19 cellular contexts compared by ENCODE assay signal in the genomic region with DNA sequence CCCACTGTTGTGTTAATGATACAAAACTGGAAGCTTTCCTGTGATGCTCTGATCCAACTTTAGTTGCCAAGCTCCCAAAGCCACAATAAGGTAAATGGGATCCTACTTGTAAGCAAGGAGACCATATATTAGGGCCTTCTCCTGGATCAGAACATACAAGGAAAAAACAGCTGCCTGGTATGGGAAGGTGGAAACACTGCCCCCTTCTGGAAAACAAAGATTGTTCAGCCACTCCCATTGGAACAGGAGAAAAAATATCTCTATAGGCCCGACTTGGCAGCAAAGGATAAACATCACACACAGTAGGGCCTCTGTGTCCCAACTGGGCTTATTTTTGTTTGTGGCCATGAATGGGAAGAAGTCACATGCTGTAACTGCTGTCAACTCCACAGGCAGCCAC.
DNase-seq lines count a peak whose midpoint lies in the region; ATAC-seq, FAIRE-seq and TF ChIP-seq lines count a peak whose summit lies in the region.
"Had no signal": no experiment of that assay in that cellular context is flagged by ENCODE, and none has a peak within 500 bp of the region (broad histone marks: within the 10 kb centered on the region; RNA-seq: fewer than 3 reads in every experiment).

No MANE protein-coding gene starts in this region.

- intact Hi-C loops in right lobe of liver (cut with DNase I) (no loop called here), HepG2 (cut with micrococcal nuclease; ENCODE audit: unreplicated experiment) (no loop called here)

- no peak for TF ChIP-seq POLR2A in right lobe of liver (IDR thresholded peaks at IDR 0.05)
- no peak for TF ChIP-seq POLR2A in HepG2 (IDR thresholded peaks at IDR 0.05; ENCODE audit: insufficient read depth in 1 of 2, low read depth in 2 of 2, low read length in 2 of 2)
- no peak for TF ChIP-seq POLR2A in erythroblast (IDR thresholded peaks at IDR 0.05; ENCODE audit: low read length)

- H3K27ac ChIP-seq in right lobe of liver (no peak overlapping the region), HepG2 (ENCODE audit: extremely low read length, insufficient read depth, low read length) (no peak overlapping the region)
- H3K27ac ChIP-seq: dorsolateral prefrontal cortex, left lung had no signal

- H3K4me1 ChIP-seq in right lobe of liver (no peaks in the 10 kb centered on the region), HepG2 (ENCODE audit: insufficient read depth, low read length) (no peaks in the 10 kb centered on the region), NT2/D1 (ENCODE audit: insufficient read depth, insufficient read length) (no peaks in the 10 kb centered on the region)
- H3K4me1 ChIP-seq: left lung had no signal

- H3K9me3 ChIP-seq in right lobe of liver: no peaks in the 10 kb centered on the region
- peaks cover 29% of the 10 kb centered on the region for H3K9me3 ChIP-seq in HepG2 (ENCODE audit: low read length)
- H3K9me3 ChIP-seq in NT2/D1 (ENCODE audit: insufficient read depth, low read length): no peaks in the 10 kb centered on the region
- H3K9me3 ChIP-seq: left lung had no signal

- H2AFZ ChIP-seq in HepG2 (ENCODE audit: low read length): no peak overlapping the region

- BruUV-seq in HepG2 (replicated peaks; lab: Mats Ljungman, UMichigan): no TSS peak

- in situ Hi-C loops in HepG2 (cut with HindIII; ENCODE audit: extremely low pct_ligation_motif_present, low pct_unique_long_range_greater_than_20kb): no loop called here

- H3K9ac ChIP-seq in HepG2 (ENCODE audit: insufficient read depth, low read depth, low read length) (no peak overlapping the region), NT2/D1 (ENCODE audit: insufficient read length, low read depth) (no peak overlapping the region)

- no peaks in the 10 kb centered on the region for H3K79me2 ChIP-seq in HepG2 (ENCODE audit: insufficient read depth, low read length)

- 10% methylated on average over 1 of the region's 1 CpG for WGBS in right lobe of liver (ENCODE audit: insufficient coverage, low coverage, low lambda C conversion rate, missing lambda C conversion rate)
- WGBS in HepG2 (ENCODE audit: low lambda C conversion rate): no CpG with 5 or more reads among the region's 1 CpG

- no peak overlapping the region for H3K4me3 ChIP-seq in right lobe of liver
- no peak overlapping the region for H3K4me3 ChIP-seq in HepG2 (replicated peaks in 1 of 3; ENCODE audit: insufficient read depth in 1 of 3, low read depth in 2 of 3, low read length in 3 of 3)
- no peak overlapping the region for H3K4me3 ChIP-seq in NT2/D1 (ENCODE audit: insufficient read length, low read depth)
- H3K4me3 ChIP-seq: dorsolateral prefrontal cortex, left lung had no signal

- POLR2A ChIA-PET in HepG2 (lab: Yijun Ruan, JAX): no interaction called here

- H4K20me1 ChIP-seq in HepG2 (ENCODE audit: insufficient read depth, low read length): no peaks in the 10 kb centered on the region

- H3K36me3 ChIP-seq in right lobe of liver (no peaks in the 10 kb centered on the region), HepG2 (replicated peaks in 1 of 2; ENCODE audit: control insufficient read depth in 1 of 2, insufficient read depth in 2 of 2, low read length in 2 of 2) (no peaks in the 10 kb centered on the region), NT2/D1 (ENCODE audit: insufficient read depth, insufficient read length, low read length) (no peaks in the 10 kb centered on the region)
- H3K36me3 ChIP-seq: left lung had no signal

- CTCF ChIA-PET in HepG2 (lab: Yijun Ruan, JAX; ENCODE audit: low intra/inter-chr PET ratio, low total read pairs): no interaction called here

- FAIRE-seq in HepG2 (lab: Jason Lieb, UNC): no peak
- FAIRE-seq: GM12891 had no signal

- no peak for ATAC-seq in right lobe of liver
- no peak for ATAC-seq in HepG2
- ATAC-seq in HG03097 (IDR thresholded peaks at IDR 0.05; ENCODE audit: low FRiP score, unreplicated experiment): no peak
- ATAC-seq: left lung; natural killer cell treated with Interleukin-12 subunit alpha and Interleukin-12 subunit beta and Interleukin-15 and Interleukin-18, amount 100 ng/mL, for 72 hours; Right ventricle myocardium inferior had no signal

- H3K4me2 ChIP-seq in HepG2 (ENCODE audit: low read depth, low read length): no peak overlapping the region

- DNase-seq in right lobe of liver: no peak
- no peak for DNase-seq in HepG2 (ENCODE audit: low spot score)
- peak; percentile 28 for DNase-seq in NT2/D1 (ENCODE audit: low read depth, low spot score)
- DNase-seq in erythroblast (lab: John Stamatoyannopoulos, UW): peak; percentile 0 to 5
- DNase-seq in superior temporal gyrus (ENCODE audit: extremely low spot score): no peak
- DNase-seq in NCI-H69 (lab: John Stamatoyannopoulos, UW): no peak
- no peak for DNase-seq in COLO668 (lab: John Stamatoyannopoulos, UW; ENCODE audit: unreplicated experiment)
- DNase-seq: activated CD4-positive, alpha-beta T cell treated with anti-CD3 and anti-CD28 coated beads for 4 hours; activated naive CD4-positive, alpha-beta T cell treated with anti-CD3 and anti-CD28 coated beads, Interleukin-2, amount 50 U/mL, for 16 hours; dorsolateral prefrontal cortex; hippocampal formation; Kasumi-1; left lung; NCI-H2029; NCI-H774 had no signal

- TF ChIP-seq RAD21 in HepG2 (CRISPR knock-in tag; IDR thresholded peaks at IDR 0.05): no peak

- H3K27me3 ChIP-seq in right lobe of liver (no peaks in the 10 kb centered on the region), HepG2 (ENCODE audit: control insufficient read depth in 1 of 2, insufficient read depth in 2 of 2, low read length in 2 of 2) (no peaks in the 10 kb centered on the region), NT2/D1 (ENCODE audit: insufficient read depth, insufficient read length) (no peaks in the 10 kb centered on the region)
- H3K27me3 ChIP-seq: left lung had no signal

- TF ChIP-seq EP300 in HepG2 (IDR thresholded peaks at IDR 0.05; ENCODE audit: low read depth in 2 of 2, low read length in 2 of 2) (no peak), HepG2 (CRISPR knock-in tag; IDR thresholded peaks at IDR 0.05; ENCODE audit: borderline replicate concordance) (no peak)

- peak in 3 of 4 donors; percentile 22 to 41 (median 23) for TF ChIP-seq CTCF in right lobe of liver (IDR thresholded peaks at IDR 0.05)
- TF ChIP-seq CTCF in HepG2 (CRISPR knock-in tag; IDR thresholded peaks at IDR 0.05): no peak

TF ChIP-seq in HepG2, 621 proteins besides CTCF, POLR2A, EP300 and RAD21:
- TF ChIP-seq ZNF318 (CRISPR knock-in tag; IDR thresholded peaks at IDR 0.05) (no peak), ZNF264 (CRISPR knock-in tag; IDR thresholded peaks at IDR 0.05) (no peak)

Comparison
In these comparisons a context has a peak if more than half of its experiments do, and no peak if none do; other contexts are left out.
1. DNase-seq: peak in NT2/D1 (single experiment) and erythroblast (2 of 2); none in right lobe of liver (0 of 3), HepG2 (single experiment), superior temporal gyrus (single experiment), NCI-H69 (single experiment) and COLO668 (single experiment).